In the genomic region with DNA sequence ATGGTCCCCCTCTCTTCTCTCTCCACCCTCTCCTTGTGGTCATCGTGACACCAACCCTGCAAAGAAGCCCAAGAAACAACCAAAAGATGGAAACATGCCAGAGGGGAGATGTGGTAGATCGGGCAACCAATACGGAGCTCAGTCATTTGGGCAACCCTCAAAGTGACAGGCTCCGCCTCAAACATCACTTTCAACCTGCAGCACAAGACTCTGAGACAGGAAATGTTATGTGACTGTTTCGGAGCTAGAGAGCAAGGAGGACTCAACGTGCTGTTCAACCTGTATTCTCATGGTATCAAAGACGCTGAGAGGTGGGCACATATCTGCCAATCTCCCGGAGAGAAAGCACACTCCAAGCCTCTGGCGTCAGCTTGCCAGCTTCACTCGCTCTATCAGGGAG, we compare ENCODE assay signal across 1 cellular context.
TF ChIP-seq lines count a peak whose summit lies in the region.

No MANE protein-coding gene starts in this region.

TF ChIP-seq in GM12878, 131 proteins besides CTCF, POLR2A, EP300 and RAD21 (continued from another document):
- TF ChIP-seq ETV6 (conservative IDR thresholded peaks at IDR 0.05 in 1 of 2, IDR thresholded peaks at IDR 0.05 in 1 of 2; ENCODE audit: borderline replicate concordance in 1 of 2, low read depth in 1 of 2) (no peak), PRDM15 (CRISPR knock-in tag; IDR thresholded peaks at IDR 0.05) (no peak), PKNOX1 (IDR thresholded peaks at IDR 0.05) (no peak), ELK1 (IDR thresholded peaks at IDR 0.05; ENCODE audit: low read depth, low read length) (no peak), EZH2 (IDR thresholded peaks at IDR 0.05; ENCODE audit: borderline replicate concordance, control insufficient read depth, low read depth, low read length) (no peak), POLR2AphosphoS5 (IDR thresholded peaks at IDR 0.05; ENCODE audit: low read length) (no peak), RUNX3 (IDR thresholded peaks at IDR 0.05; ENCODE audit: low read length) (no peak)
- TF ChIP-seq, protein P1, sequence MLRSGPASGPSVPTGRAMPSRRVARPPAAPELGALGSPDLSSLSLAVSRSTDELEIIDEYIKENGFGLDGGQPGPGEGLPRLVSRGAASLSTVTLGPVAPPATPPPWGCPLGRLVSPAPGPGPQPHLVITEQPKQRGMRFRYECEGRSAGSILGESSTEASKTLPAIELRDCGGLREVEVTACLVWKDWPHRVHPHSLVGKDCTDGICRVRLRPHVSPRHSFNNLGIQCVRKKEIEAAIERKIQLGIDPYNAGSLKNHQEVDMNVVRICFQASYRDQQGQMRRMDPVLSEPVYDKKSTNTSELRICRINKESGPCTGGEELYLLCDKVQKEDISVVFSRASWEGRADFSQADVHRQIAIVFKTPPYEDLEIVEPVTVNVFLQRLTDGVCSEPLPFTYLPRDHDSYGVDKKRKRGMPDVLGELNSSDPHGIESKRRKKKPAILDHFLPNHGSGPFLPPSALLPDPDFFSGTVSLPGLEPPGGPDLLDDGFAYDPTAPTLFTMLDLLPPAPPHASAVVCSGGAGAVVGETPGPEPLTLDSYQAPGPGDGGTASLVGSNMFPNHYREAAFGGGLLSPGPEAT (IDR thresholded peaks at IDR 0.05; ENCODE audit: low read depth), result no peak
